ENCODE assay signal across 1 cellular context in genomic region chr11:119056397-119056999, GRCh38.
A peak's percentile ranks its signal among the peaks of the same experiment; 100 is the strongest.
TF ChIP-seq lines count a peak whose summit lies in the region.

No MANE protein-coding gene starts in this region.

TF ChIP-seq in HepG2, 621 proteins besides CTCF, POLR2A, EP300 and RAD21 (continued from another document and continues in another):
- TF ChIP-seq, protein P1, sequence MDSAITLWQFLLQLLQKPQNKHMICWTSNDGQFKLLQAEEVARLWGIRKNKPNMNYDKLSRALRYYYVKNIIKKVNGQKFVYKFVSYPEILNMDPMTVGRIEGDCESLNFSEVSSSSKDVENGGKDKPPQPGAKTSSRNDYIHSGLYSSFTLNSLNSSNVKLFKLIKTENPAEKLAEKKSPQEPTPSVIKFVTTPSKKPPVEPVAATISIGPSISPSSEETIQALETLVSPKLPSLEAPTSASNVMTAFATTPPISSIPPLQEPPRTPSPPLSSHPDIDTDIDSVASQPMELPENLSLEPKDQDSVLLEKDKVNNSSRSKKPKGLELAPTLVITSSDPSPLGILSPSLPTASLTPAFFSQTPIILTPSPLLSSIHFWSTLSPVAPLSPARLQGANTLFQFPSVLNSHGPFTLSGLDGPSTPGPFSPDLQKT (CRISPR knock-in tag; IDR thresholded peaks at IDR 0.05; ENCODE audit: borderline replicate concordance): no peak
- TF ChIP-seq, protein P2, sequence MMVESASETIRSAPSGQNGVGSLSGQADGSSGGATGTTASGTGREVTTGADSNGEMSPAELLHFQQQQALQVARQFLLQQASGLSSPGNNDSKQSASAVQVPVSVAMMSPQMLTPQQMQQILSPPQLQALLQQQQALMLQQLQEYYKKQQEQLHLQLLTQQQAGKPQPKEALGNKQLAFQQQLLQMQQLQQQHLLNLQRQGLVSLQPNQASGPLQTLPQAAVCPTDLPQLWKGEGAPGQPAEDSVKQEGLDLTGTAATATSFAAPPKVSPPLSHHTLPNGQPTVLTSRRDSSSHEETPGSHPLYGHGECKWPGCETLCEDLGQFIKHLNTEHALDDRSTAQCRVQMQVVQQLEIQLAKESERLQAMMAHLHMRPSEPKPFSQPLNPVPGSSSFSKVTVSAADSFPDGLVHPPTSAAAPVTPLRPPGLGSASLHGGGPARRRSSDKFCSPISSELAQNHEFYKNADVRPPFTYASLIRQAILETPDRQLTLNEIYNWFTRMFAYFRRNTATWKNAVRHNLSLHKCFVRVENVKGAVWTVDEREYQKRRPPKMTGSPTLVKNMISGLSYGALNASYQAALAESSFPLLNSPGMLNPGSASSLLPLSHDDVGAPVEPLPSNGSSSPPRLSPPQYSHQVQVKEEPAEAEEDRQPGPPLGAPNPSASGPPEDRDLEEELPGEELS (CRISPR knock-in tag; IDR thresholded peaks at IDR 0.05): 0 out of 2 replicates have a peak, but pooled peaks have one; percentile 24
- TF ChIP-seq RFX3 (CRISPR knock-in tag; IDR thresholded peaks at IDR 0.05) (no peak), ZSCAN20 (CRISPR knock-in tag; IDR thresholded peaks at IDR 0.05; ENCODE audit: borderline replicate concordance) (peak; percentile 31; the same call in 1 of the 2 replicates), ZNF292 (CRISPR knock-in tag; IDR thresholded peaks at IDR 0.05; ENCODE audit: borderline replicate concordance, low read depth) (no peak), ZSCAN25 (CRISPR knock-in tag; IDR thresholded peaks at IDR 0.05) (no peak), PATZ1 (CRISPR knock-in tag; IDR thresholded peaks at IDR 0.05) (peak; percentile 27; the same call in 1 of the 2 replicates), ZNF503 (CRISPR knock-in tag; IDR thresholded peaks at IDR 0.05) (no peak), HNF4A (CRISPR knock-in tag; IDR thresholded peaks at IDR 0.05) (no peak), TGIF2 (CRISPR knock-in tag; IDR thresholded peaks at IDR 0.05) (0 out of 2 replicates have a peak, but pooled peaks have one; percentile 36), ZBTB43 (CRISPR knock-in tag; conservative IDR thresholded peaks at IDR 0.05) (no peak), ZNF839 (CRISPR knock-in tag; IDR thresholded peaks at IDR 0.05; ENCODE audit: borderline replicate concordance) (0 out of 2 replicates have a peak, but pooled peaks have one; percentile 80), SOX13 (IDR thresholded peaks at IDR 0.05) (no peak), SOX13 (CRISPR knock-in tag; conservative IDR thresholded peaks at IDR 0.05 in 1 of 2, IDR thresholded peaks at IDR 0.05 in 1 of 2) (no peak), ZNF724P (CRISPR knock-in tag; IDR thresholded peaks at IDR 0.05; ENCODE audit: borderline replicate concordance) (no peak), ETV6 (CRISPR knock-in tag; conservative IDR thresholded peaks at IDR 0.05) (peak; percentile 83; the same call in 1 of the 2 replicates), ZNF225 (CRISPR knock-in tag; IDR thresholded peaks at IDR 0.05) (peak; percentile 46; the same call in 1 of the 2 replicates), RNF2 (conservative IDR thresholded peaks at IDR 0.05; ENCODE audit: low read depth) (no peak), MYC (CRISPR knock-in tag; IDR thresholded peaks at IDR 0.05; ENCODE audit: borderline replicate concordance) (peak; percentile 9; the same call in 1 of the 2 replicates), NFE2L1 (CRISPR knock-in tag; IDR thresholded peaks at IDR 0.05; ENCODE audit: borderline replicate concordance) (0 out of 2 replicates have a peak, but pooled peaks have one; percentile 23), ZNF564 (CRISPR knock-in tag; IDR thresholded peaks at IDR 0.05) (no peak; the same call in 1 of the 2 replicates), ZNF790 (CRISPR knock-in tag; IDR thresholded peaks at IDR 0.05; ENCODE audit: borderline replicate concordance) (no peak), SMYD3 (CRISPR knock-in tag; IDR thresholded peaks at IDR 0.05) (no peak), MLLT10 (CRISPR knock-in tag; IDR thresholded peaks at IDR 0.05) (no peak), FOXK2 (IDR thresholded peaks at IDR 0.05) (no peak), CBX5 (CRISPR knock-in tag; IDR thresholded peaks at IDR 0.05; ENCODE audit: borderline replicate concordance) (no peak), ASH2L (IDR thresholded peaks at IDR 0.05; ENCODE audit: insufficient read length, low read depth, low read length) (no peak), HES4 (CRISPR knock-in tag; IDR thresholded peaks at IDR 0.05; ENCODE audit: borderline replicate concordance) (peak; percentile 69; the same call in 1 of the 2 replicates), ZNF883 (CRISPR knock-in tag; IDR thresholded peaks at IDR 0.05; ENCODE audit: not compliant biosample characterization) (peak; percentile 24), ZNF20 (CRISPR knock-in tag; IDR thresholded peaks at IDR 0.05) (0 out of 2 replicates have a peak, but pooled peaks have one; percentile 37), ZNF280B (CRISPR knock-in tag; IDR thresholded peaks at IDR 0.05; ENCODE audit: borderline replicate concordance) (peak; percentile 58; the same call in 1 of the 2 replicates), THAP11 (CRISPR knock-in tag; IDR thresholded peaks at IDR 0.05) (no peak), HNRNPH1 (optimal IDR thresholded peaks at IDR 0.05; ENCODE audit: low read depth, low read length) (no peak), ZNF230 (CRISPR knock-in tag; IDR thresholded peaks at IDR 0.05) (no peak), ZNF563 (CRISPR knock-in tag; IDR thresholded peaks at IDR 0.05) (peak; percentile 76; the same call in 1 of the 2 replicates), CENPT (CRISPR knock-in tag; IDR thresholded peaks at IDR 0.05; ENCODE audit: low read depth) (no peak), HNF4G (IDR thresholded peaks at IDR 0.05; ENCODE audit: borderline replicate concordance, low read depth, low read length) (no peak), HNF4G (CRISPR knock-in tag; IDR thresholded peaks at IDR 0.05; ENCODE audit: borderline replicate concordance, low read depth) (0 out of 2 replicates have a peak, but pooled peaks have one; percentile 41), FOSL1 (CRISPR knock-in tag; IDR thresholded peaks at IDR 0.05; ENCODE audit: borderline replicate concordance) (no peak), BRD4 (CRISPR knock-in tag; IDR thresholded peaks at IDR 0.05) (0 out of 2 replicates have a peak, but pooled peaks have one; percentile 79), HNRNPK (IDR thresholded peaks at IDR 0.05; ENCODE audit: low read depth, low read length, poor library complexity, severe bottlenecking) (peak; percentile 75)
- TF ChIP-seq, protein P3, sequence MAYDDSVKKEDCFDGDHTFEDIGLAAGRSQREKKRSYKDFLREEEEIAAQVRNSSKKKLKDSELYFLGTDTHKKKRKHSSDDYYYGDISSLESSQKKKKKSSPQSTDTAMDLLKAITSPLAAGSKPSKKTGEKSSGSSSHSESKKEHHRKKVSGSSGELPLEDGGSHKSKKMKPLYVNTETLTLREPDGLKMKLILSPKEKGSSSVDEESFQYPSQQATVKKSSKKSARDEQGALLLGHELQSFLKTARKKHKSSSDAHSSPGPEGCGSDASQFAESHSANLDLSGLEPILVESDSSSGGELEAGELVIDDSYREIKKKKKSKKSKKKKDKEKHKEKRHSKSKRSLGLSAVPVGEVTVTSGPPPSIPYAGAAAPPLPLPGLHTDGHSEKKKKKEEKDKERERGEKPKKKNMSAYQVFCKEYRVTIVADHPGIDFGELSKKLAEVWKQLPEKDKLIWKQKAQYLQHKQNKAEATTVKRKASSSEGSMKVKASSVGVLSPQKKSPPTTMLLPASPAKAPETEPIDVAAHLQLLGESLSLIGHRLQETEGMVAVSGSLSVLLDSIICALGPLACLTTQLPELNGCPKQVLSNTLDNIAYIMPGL (CRISPR knock-in tag; IDR thresholded peaks at IDR 0.05; ENCODE audit: borderline replicate concordance in 1 of 2, low read depth in 1 of 2): 0 out of 4 replicates have a peak, but pooled peaks of 1 of the 2 experiments have one; percentile 12
- TF ChIP-seq, protein P4, sequence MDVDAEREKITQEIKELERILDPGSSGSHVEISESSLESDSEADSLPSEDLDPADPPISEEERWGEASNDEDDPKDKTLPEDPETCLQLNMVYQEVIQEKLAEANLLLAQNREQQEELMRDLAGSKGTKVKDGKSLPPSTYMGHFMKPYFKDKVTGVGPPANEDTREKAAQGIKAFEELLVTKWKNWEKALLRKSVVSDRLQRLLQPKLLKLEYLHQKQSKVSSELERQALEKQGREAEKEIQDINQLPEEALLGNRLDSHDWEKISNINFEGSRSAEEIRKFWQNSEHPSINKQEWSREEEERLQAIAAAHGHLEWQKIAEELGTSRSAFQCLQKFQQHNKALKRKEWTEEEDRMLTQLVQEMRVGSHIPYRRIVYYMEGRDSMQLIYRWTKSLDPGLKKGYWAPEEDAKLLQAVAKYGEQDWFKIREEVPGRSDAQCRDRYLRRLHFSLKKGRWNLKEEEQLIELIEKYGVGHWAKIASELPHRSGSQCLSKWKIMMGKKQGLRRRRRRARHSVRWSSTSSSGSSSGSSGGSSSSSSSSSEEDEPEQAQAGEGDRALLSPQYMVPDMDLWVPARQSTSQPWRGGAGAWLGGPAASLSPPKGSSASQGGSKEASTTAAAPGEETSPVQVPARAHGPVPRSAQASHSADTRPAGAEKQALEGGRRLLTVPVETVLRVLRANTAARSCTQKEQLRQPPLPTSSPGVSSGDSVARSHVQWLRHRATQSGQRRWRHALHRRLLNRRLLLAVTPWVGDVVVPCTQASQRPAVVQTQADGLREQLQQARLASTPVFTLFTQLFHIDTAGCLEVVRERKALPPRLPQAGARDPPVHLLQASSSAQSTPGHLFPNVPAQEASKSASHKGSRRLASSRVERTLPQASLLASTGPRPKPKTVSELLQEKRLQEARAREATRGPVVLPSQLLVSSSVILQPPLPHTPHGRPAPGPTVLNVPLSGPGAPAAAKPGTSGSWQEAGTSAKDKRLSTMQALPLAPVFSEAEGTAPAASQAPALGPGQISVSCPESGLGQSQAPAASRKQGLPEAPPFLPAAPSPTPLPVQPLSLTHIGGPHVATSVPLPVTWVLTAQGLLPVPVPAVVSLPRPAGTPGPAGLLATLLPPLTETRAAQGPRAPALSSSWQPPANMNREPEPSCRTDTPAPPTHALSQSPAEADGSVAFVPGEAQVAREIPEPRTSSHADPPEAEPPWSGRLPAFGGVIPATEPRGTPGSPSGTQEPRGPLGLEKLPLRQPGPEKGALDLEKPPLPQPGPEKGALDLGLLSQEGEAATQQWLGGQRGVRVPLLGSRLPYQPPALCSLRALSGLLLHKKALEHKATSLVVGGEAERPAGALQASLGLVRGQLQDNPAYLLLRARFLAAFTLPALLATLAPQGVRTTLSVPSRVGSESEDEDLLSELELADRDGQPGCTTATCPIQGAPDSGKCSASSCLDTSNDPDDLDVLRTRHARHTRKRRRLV (CRISPR knock-in tag; IDR thresholded peaks at IDR 0.05): no peak
- TF ChIP-seq, protein P5, sequence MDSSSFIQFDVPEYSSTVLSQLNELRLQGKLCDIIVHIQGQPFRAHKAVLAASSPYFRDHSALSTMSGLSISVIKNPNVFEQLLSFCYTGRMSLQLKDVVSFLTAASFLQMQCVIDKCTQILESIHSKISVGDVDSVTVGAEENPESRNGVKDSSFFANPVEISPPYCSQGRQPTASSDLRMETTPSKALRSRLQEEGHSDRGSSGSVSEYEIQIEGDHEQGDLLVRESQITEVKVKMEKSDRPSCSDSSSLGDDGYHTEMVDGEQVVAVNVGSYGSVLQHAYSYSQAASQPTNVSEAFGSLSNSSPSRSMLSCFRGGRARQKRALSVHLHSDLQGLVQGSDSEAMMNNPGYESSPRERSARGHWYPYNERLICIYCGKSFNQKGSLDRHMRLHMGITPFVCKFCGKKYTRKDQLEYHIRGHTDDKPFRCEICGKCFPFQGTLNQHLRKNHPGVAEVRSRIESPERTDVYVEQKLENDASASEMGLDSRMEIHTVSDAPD (CRISPR knock-in tag; IDR thresholded peaks at IDR 0.05): no peak
